In genomic region chr2:134293719-134294537, GRCh38 we compare ENCODE assay signal across 21 cellular contexts. TPM values are rescaled to one million over a fixed set of nuclear protein-coding genes. Genes with fewer than 3 reads are reported as not detected.
A peak's percentile ranks its signal among the peaks of the same experiment; 100 is the strongest.
DNase-seq lines count a peak whose midpoint lies in the region; ATAC-seq and TF ChIP-seq lines count a peak whose summit lies in the region.
"Had no signal": no experiment of that assay in that cellular context is flagged by ENCODE, and none has a peak within 500 bp of the region (broad histone marks: within the 10 kb centered on the region; RNA-seq: fewer than 3 reads in every experiment).

No MANE protein-coding gene starts in this region.

- H3K4me1 ChIP-seq in DOHH2 (ENCODE audit: control insufficient read depth, low read length): peaks cover 89% of the 10 kb centered on the region
- peaks cover 32 to 86% (median 79%) of the 10 kb centered on the region in 6 donors for H3K4me1 ChIP-seq in spleen

- TF ChIP-seq CTCF in DOHH2 (IDR thresholded peaks at IDR 0.05; ENCODE audit: low read depth, low read length, poor library complexity, severe bottlenecking): no peak
- TF ChIP-seq CTCF in HL-60 (IDR thresholded peaks at IDR 0.05; ENCODE audit: insufficient read depth, low read length): no peak
- no peak for TF ChIP-seq CTCF in spleen (IDR thresholded peaks at IDR 0.05 in 8 of 11, conservative IDR thresholded peaks at IDR 0.05 in 3 of 11)

- H3K79me2 ChIP-seq in DOHH2 (ENCODE audit: control insufficient read depth, low read length): peaks cover 79% of the 10 kb centered on the region

- H3K4me3 Mint-ChIP-seq in activated naive CD8-positive, alpha-beta T cell treated with anti-CD3 and anti-CD28 coated beads, Interleukin-2, amount 10 ng/mL, durations not matched to agents 7 days and 5 days: peak overlapping the region; percentile 26
- H3K4me3 Mint-ChIP-seq: natural killer cell had no signal

- peak overlapping the region; percentile 40 for H3K4me2 ChIP-seq in DOHH2 (ENCODE audit: low read length)
- H3K4me2 ChIP-seq: PC-9 had no signal

- POLR2A ChIA-PET in activated naive CD8-positive, alpha-beta T cell treated with anti-CD3 and anti-CD28 coated beads, Interleukin-2, amount 10 ng/mL, durations not matched to agents 7 days and 5 days (lab: Charles Lee): no interaction called here

- peaks cover 5% of the 10 kb centered on the region; the same call in 1 of the 2 replicates for H4K20me1 ChIP-seq in DOHH2 (ENCODE audit: control insufficient read depth, insufficient read depth, low read depth, low read length)

- H3K27me3 Mint-ChIP-seq in activated naive CD8-positive, alpha-beta T cell treated with anti-CD3 and anti-CD28 coated beads, Interleukin-2, amount 10 ng/mL, durations not matched to agents 7 days and 5 days: no peaks in the 10 kb centered on the region

- H3K4me1 Mint-ChIP-seq in activated naive CD8-positive, alpha-beta T cell treated with anti-CD3 and anti-CD28 coated beads, Interleukin-2, amount 10 ng/mL, durations not matched to agents 7 days and 5 days: peaks cover 24% of the 10 kb centered on the region

- peaks cover 25% of the 10 kb centered on the region for H3K36me3 ChIP-seq in DOHH2 (ENCODE audit: control insufficient read depth, low read length)
- peaks cover 0 to 6% (median 0%) of the 10 kb centered on the region in 6 donors for H3K36me3 ChIP-seq in spleen
- H3K36me3 ChIP-seq: heart left ventricle had no signal

- peaks cover 28% of the 10 kb centered on the region for H3K36me3 Mint-ChIP-seq in activated naive CD8-positive, alpha-beta T cell treated with anti-CD3 and anti-CD28 coated beads, Interleukin-2, amount 10 ng/mL, durations not matched to agents 7 days and 5 days
- H3K36me3 Mint-ChIP-seq: natural killer cell had no signal

- H3F3A ChIP-seq in DOHH2 (ENCODE audit: control insufficient read depth, insufficient read depth): peaks cover 15% of the 10 kb centered on the region

- H3K27me3 ChIP-seq in DOHH2 (ENCODE audit: control insufficient read depth, low read length): no peaks in the 10 kb centered on the region
- no peaks in the 10 kb centered on the region for H3K27me3 ChIP-seq in HL-60 (ENCODE audit: insufficient read depth, poor library complexity, severe bottlenecking)
- no peaks in the 10 kb centered on the region for H3K27me3 ChIP-seq in spleen (replicated peaks in 1 of 7)
- H3K27me3 ChIP-seq: heart left ventricle had no signal

- TF ChIP-seq POLR2A in spleen (IDR thresholded peaks at IDR 0.05): no peak

- DNase-seq in HL-60 (ENCODE audit: low read depth in 1 of 2, low spot score in 1 of 2) (no peak), spleen (no peak), NCI-H2029 (lab: John Stamatoyannopoulos, UW) (no peak), epidermal melanocyte (ENCODE audit: insufficient read length, low spot score) (no peak), UCSD-AML1 (lab: John Stamatoyannopoulos, UW; ENCODE audit: unreplicated experiment) (no peak)
- DNase-seq in activated naive CD8-positive, alpha-beta T cell treated with anti-CD3 and anti-CD28 coated beads, Interleukin-2, amount 10 ng/mL, durations not matched to agents 7 days and 5 days: no peak
- DNase-seq in activated CD8-positive, alpha-beta memory T cell treated with anti-CD3 and anti-CD28 coated beads, Interleukin-2, amount 50 U/mL, for 48 hours: no peak
- DNase-seq: activated CD4-positive, CD25-positive, alpha-beta regulatory T cell treated with anti-CD3 and anti-CD28 coated beads, Interleukin-2, amount 50 U/mL, for 72 hours; amygdala; central memory CD4-positive, alpha-beta T cell; effector CD8-positive, alpha-beta T cell; heart left ventricle; natural killer cell; NCI-H1092; NCI-H526; PC-9; posterior cingulate gyrus; stimulated activated CD4-positive, alpha-beta T cell treated with anti-CD3 and anti-CD28 coated beads, Interleukin-2, amount 100 ng/mL, for 48 hours; T1000 had no signal

- peak overlapping the region; percentile 28 for H3K27ac Mint-ChIP-seq in activated naive CD8-positive, alpha-beta T cell treated with anti-CD3 and anti-CD28 coated beads, Interleukin-2, amount 10 ng/mL, durations not matched to agents 7 days and 5 days
- H3K27ac Mint-ChIP-seq: natural killer cell had no signal

- intact Hi-C loops in spleen (cut with DNase I; ENCODE audit: low total_unique reads): no loop called here

- ATAC-seq in activated naive CD8-positive, alpha-beta T cell treated with anti-CD3 and anti-CD28 coated beads, Interleukin-2, amount 10 ng/mL, durations not matched to agents 7 days and 5 days (ENCODE audit: low read depth): no peak
- ATAC-seq: heart left ventricle, natural killer cell had no signal

- 81 to 87% (median 85%) methylated on average over 8 of the region's 8 CpGs for WGBS in spleen, 5 donors

- no peaks in the 10 kb centered on the region for H3K9me3 Mint-ChIP-seq in activated naive CD8-positive, alpha-beta T cell treated with anti-CD3 and anti-CD28 coated beads, Interleukin-2, amount 10 ng/mL, durations not matched to agents 7 days and 5 days
- H3K9me3 Mint-ChIP-seq: natural killer cell had no signal

- peak overlapping the region; percentile 53 for H3K4me3 ChIP-seq in DOHH2 (ENCODE audit: low read length)
- no peak overlapping the region for H3K4me3 ChIP-seq in HL-60 (replicated peaks; ENCODE audit: insufficient read depth, low read length)
- peak overlapping the region in 1 of 8 donors; percentile 26 for H3K4me3 ChIP-seq in spleen
- H3K4me3 ChIP-seq: heart left ventricle, PC-9, SK-N-MC had no signal

- H3K27ac ChIP-seq in DOHH2 (ENCODE audit: low read depth, low read length) (peak overlapping the region; percentile 80), HL-60 (replicated peaks) (peak overlapping the region; percentile 45), spleen (peak overlapping the region; percentile 48 to 90 (median 82))
- H3K27ac ChIP-seq: PC-9, SK-N-MC had no signal

- no peaks in the 10 kb centered on the region for H3K9me2 ChIP-seq in DOHH2 (replicated peaks; ENCODE audit: control insufficient read depth, low read length)

- H3K9me3 ChIP-seq in DOHH2 (ENCODE audit: control insufficient read depth, insufficient read depth, low read length) (no peaks in the 10 kb centered on the region), spleen (no peaks in the 10 kb centered on the region)
- H3K9me3 ChIP-seq: heart left ventricle had no signal

RNA-seq across cellular contexts. Expression of gene MGAT5, which starts 40.1 kb away (rescaled TPM):
- 10 to 100 TPM; 66.3 to 70.9 TPM for total RNA-seq in activated naive CD8-positive, alpha-beta T cell treated with anti-CD3 and anti-CD28 coated beads, Interleukin-2, amount 10 ng/mL, durations not matched to agents 7 days and 5 days
- total RNA-seq in spleen: 100 to 1,000 TPM in 4 of 7 donors, 10 to 100 TPM in 3; 81.0 to 110 (median 101) TPM
- polyA plus RNA-seq in spleen: 10 to 100 TPM; 11.2 to 17.5 (median 14.4) TPM
